8 cellular contexts compared by ENCODE assay signal in the genomic region with DNA sequence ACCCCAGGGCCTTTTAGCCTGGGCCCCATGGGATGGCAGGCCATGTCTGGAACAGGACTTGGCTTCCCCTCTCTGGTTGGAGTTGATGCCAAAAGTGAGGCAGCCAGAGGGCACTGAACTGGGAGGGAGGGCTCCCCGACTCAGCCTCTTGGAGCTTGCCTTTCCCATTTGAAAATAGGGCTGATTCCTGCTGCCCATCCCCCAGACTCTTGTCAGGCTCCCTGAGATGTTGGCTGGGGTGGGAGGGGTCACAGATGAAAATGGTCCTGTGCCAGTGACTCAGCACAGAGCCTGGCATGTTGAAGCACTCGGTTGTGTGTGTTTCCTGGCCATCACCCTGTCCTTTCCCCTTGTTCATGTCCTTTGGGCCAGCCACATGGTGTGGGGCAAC. TPM values are rescaled to one million over a fixed set of nuclear protein-coding genes. Genes with fewer than 3 reads are reported as not detected.
DNase-seq lines count a peak whose midpoint lies in the region; ATAC-seq and TF ChIP-seq lines count a peak whose summit lies in the region.

No MANE protein-coding gene starts in this region.

- H3K9me2 ChIP-seq in GM23248 (ENCODE audit: insufficient read depth): no peaks in the 10 kb centered on the region

- no peaks in the 10 kb centered on the region for H3K36me3 ChIP-seq in GM23248 (ENCODE audit: low read depth)
- peaks cover 4% of the 10 kb centered on the region for H3K36me3 ChIP-seq in adipocyte (ENCODE audit: control insufficient read depth, insufficient read depth, low read length, severe bottlenecking)
- no peaks in the 10 kb centered on the region for H3K36me3 ChIP-seq in left ventricle myocardium inferior

- in situ Hi-C loops in GM23248 (cut with MboI): no loop called here

- H3K27me3 Mint-ChIP-seq in stimulated activated naive B cell treated with anti-CD40 and anti-IgM and Interleukin-4, amounts not matched to agents 10 μg/mL and 1 μg/mL and 100 μg/mL, for 72 hours: peaks cover 10% of the 10 kb centered on the region in 2 donors

- TF ChIP-seq CTCF in left ventricle myocardium inferior (IDR thresholded peaks at IDR 0.05; ENCODE audit: borderline replicate concordance): no peak

- peaks cover 8% of the 10 kb centered on the region; the same call in 1 of the 2 replicates for H3K79me2 ChIP-seq in GM23248 (ENCODE audit: insufficient read depth)

- no peaks in the 10 kb centered on the region for H3F3A ChIP-seq in GM23248 (ENCODE audit: insufficient read depth)

- H3K4me2 ChIP-seq in GM23248 (ENCODE audit: unreplicated experiment): peak overlapping the region; percentile 76

- peak overlapping the region; percentile 66 for H3K27ac ChIP-seq in GM23248
- H3K27ac ChIP-seq in left ventricle myocardium inferior (replicated peaks): peak overlapping the region; percentile 85

- ATAC-seq in stimulated activated naive B cell treated with anti-CD40 and anti-IgM and Interleukin-4, amounts not matched to agents 10 μg/mL and 1 μg/mL and 100 μg/mL, for 72 hours (replicated peaks): no peak

- H4K20me1 ChIP-seq in GM23248 (ENCODE audit: insufficient read depth): no peaks in the 10 kb centered on the region

- H3K27ac Mint-ChIP-seq in stimulated activated naive B cell treated with anti-CD40 and anti-IgM and Interleukin-4, amounts not matched to agents 10 μg/mL and 1 μg/mL and 100 μg/mL, for 72 hours: peak overlapping the region; percentile 31

- no peak overlapping the region for H3K4me3 ChIP-seq in GM23248
- peak overlapping the region; percentile 63 for H3K4me3 ChIP-seq in adipocyte (ENCODE audit: low read length)
- peak overlapping the region; percentile 48 for H3K4me3 ChIP-seq in left ventricle myocardium inferior

- no peaks in the 10 kb centered on the region for H3K9me3 Mint-ChIP-seq in stimulated activated naive B cell treated with anti-CD40 and anti-IgM and Interleukin-4, amounts not matched to agents 10 μg/mL and 1 μg/mL and 100 μg/mL, for 72 hours

- DNase-seq in GM23248 (peak; percentile 63), adipocyte (ENCODE audit: low read depth) (peak; percentile 28), left ventricle myocardium inferior (no peak), RKO (ENCODE audit: low spot score) (no peak), COR-L47 (lab: John Stamatoyannopoulos, UW) (no peak), HT-29 (ENCODE audit: low spot score) (no peak)
- DNase-seq in stimulated activated naive B cell treated with anti-CD40 and anti-IgM and Interleukin-4, amounts not matched to agents 10 μg/mL and 1 μg/mL and 100 μg/mL, for 72 hours: no peak
- DNase-seq in stimulated activated CD8-positive, alpha-beta memory T cell treated with anti-CD3 and anti-CD28 coated beads, Interleukin-4, amount 100 ng/mL, for 48 hours: no peak

- no peak overlapping the region for H3K4me3 Mint-ChIP-seq in stimulated activated naive B cell treated with anti-CD40 and anti-IgM and Interleukin-4, amounts not matched to agents 10 μg/mL and 1 μg/mL and 100 μg/mL, for 72 hours

- H3K9me3 ChIP-seq in GM23248 (ENCODE audit: low read depth) (no peaks in the 10 kb centered on the region), adipocyte (ENCODE audit: control insufficient read depth, low read length) (no peaks in the 10 kb centered on the region), left ventricle myocardium inferior (replicated peaks) (no peaks in the 10 kb centered on the region)

- H2AFZ ChIP-seq in GM23248: peak overlapping the region; percentile 81

- H3K4me1 Mint-ChIP-seq in stimulated activated naive B cell treated with anti-CD40 and anti-IgM and Interleukin-4, amounts not matched to agents 10 μg/mL and 1 μg/mL and 100 μg/mL, for 72 hours: peaks cover 36 to 53% of the 10 kb centered on the region in 2 donors

- 9% methylated on average over 2 of the region's 2 CpGs for WGBS in GM23248 (ENCODE audit: low coverage in 1 of 2, low lambda C conversion rate in 2 of 2, missing lambda C conversion rate in 2 of 2), 2 experiments

- peaks cover 19 to 55% of the 10 kb centered on the region in 2 donors for H3K36me3 Mint-ChIP-seq in stimulated activated naive B cell treated with anti-CD40 and anti-IgM and Interleukin-4, amounts not matched to agents 10 μg/mL and 1 μg/mL and 100 μg/mL, for 72 hours

- intact Hi-C loops in left ventricle myocardium inferior (cut with micrococcal nuclease): no loop called here

- H3K4me1 ChIP-seq in GM23248 (ENCODE audit: insufficient read depth) (peaks cover 9% of the 10 kb centered on the region), adipocyte (ENCODE audit: control insufficient read depth, insufficient read depth, low read length) (peaks cover 27% of the 10 kb centered on the region), left ventricle myocardium inferior (peaks cover 43% of the 10 kb centered on the region)

- H3K27me3 ChIP-seq in GM23248 (replicated peaks; ENCODE audit: insufficient read depth): no peaks in the 10 kb centered on the region
- H3K27me3 ChIP-seq in adipocyte (replicated peaks; ENCODE audit: control insufficient read depth, insufficient read depth, low read length): no peaks in the 10 kb centered on the region
- H3K27me3 ChIP-seq in left ventricle myocardium inferior (ENCODE audit: low read depth): no peaks in the 10 kb centered on the region

- H3K9ac ChIP-seq in GM23248: peak overlapping the region; percentile 74
- peak overlapping the region; percentile 84 for H3K9ac ChIP-seq in adipocyte (ENCODE audit: low read length)

RNA-seq across cellular contexts. Expression of gene PPCDC, which starts 6.6 kb away (rescaled TPM):
- total RNA-seq in GM23248 (2014; rRNA removed; shearing (Covaris generic)): 11.3 and 20.0 TPM in 2 replicates
- polyA plus RNA-seq in GM23248 (2016; fragmentation: Nextera tagmentation; extraction: Ambion mirVana): 9.0 and 11.0 TPM in 2 replicates
- total RNA-seq in left ventricle myocardium inferior: 5.0 TPM
- 26.9 and 37.0 TPM in 2 replicates for total RNA-seq in HT-29 (2014; rRNA removed; shearing (Covaris generic))

RNA-seq across cellular contexts. Expression of gene SCAMP5, which starts 34.7 kb away (rescaled TPM):
- 1.0 and 4.0 TPM in 2 replicates for total RNA-seq in GM23248 (2014; rRNA removed; shearing (Covaris generic))
- 0.23 TPM in 1 of 2 replicates, not detected in the other for polyA plus RNA-seq in GM23248 (2016; fragmentation: Nextera tagmentation; extraction: Ambion mirVana)
- 3.0 TPM for total RNA-seq in left ventricle myocardium inferior
- total RNA-seq in HT-29 (2014; rRNA removed; shearing (Covaris generic)): 0.86 and 3.0 TPM in 2 replicates

Comparison
In these comparisons a context has a peak if more than half of its experiments do, and no peak if none do; other contexts are left out.
1. DNase-seq: peak in GM23248 (single experiment) and adipocyte (single experiment); none in left ventricle myocardium inferior (single experiment), stimulated activated naive B cell treated with anti-CD40 and anti-IgM and Interleukin-4, amounts not matched to agents 10 μg/mL and 1 μg/mL and 100 μg/mL, for 72 hours (single experiment), RKO (single experiment), COR-L47 (single experiment), HT-29 (single experiment) and stimulated activated CD8-positive, alpha-beta memory T cell treated with anti-CD3 and anti-CD28 coated beads, Interleukin-4, amount 100 ng/mL, for 48 hours (single experiment).